1 cellular context compared by ENCODE assay signal in genomic region chr17:62618647-62619412, GRCh38.
TF ChIP-seq lines count a peak whose summit lies in the region.

No MANE protein-coding gene starts in this region.

TF ChIP-seq in HepG2, 621 proteins besides CTCF, POLR2A, EP300 and RAD21 (continued from another document):
- TF ChIP-seq CSRNP2 (CRISPR knock-in tag; conservative IDR thresholded peaks at IDR 0.05; ENCODE audit: low read depth) (no peak), ZMYM3 (CRISPR knock-in tag; IDR thresholded peaks at IDR 0.05) (peak; percentile 86), CEBPB (IDR thresholded peaks at IDR 0.05; ENCODE audit: borderline replicate concordance, low read depth, low read length) (peak; percentile 82; the same call in 1 of the 2 replicates), RBM22 (optimal IDR thresholded peaks at IDR 0.05; ENCODE audit: low read length) (peak; percentile 58), CBX5 (CRISPR knock-in tag; IDR thresholded peaks at IDR 0.05; ENCODE audit: borderline replicate concordance) (no peak), ZNF768 (CRISPR knock-in tag; IDR thresholded peaks at IDR 0.05) (peak; percentile 98), ZNF891 (CRISPR knock-in tag; IDR thresholded peaks at IDR 0.05) (0 out of 2 replicates have a peak, but pooled peaks have one; percentile 24), SMAD1 (CRISPR knock-in tag; IDR thresholded peaks at IDR 0.05; ENCODE audit: borderline replicate concordance, low read depth) (0 out of 2 replicates have a peak, but pooled peaks have one; percentile 54), ZNF567 (CRISPR knock-in tag; IDR thresholded peaks at IDR 0.05; ENCODE audit: borderline replicate concordance) (0 out of 2 replicates have a peak, but pooled peaks have one; percentile 46), KDM2A (CRISPR knock-in tag; IDR thresholded peaks at IDR 0.05; ENCODE audit: borderline replicate concordance, low read depth) (peak; percentile 30), TERF1 (CRISPR knock-in tag; IDR thresholded peaks at IDR 0.05) (0 out of 2 replicates have a peak, but pooled peaks have one; percentile 30), PAWR (CRISPR knock-in tag; IDR thresholded peaks at IDR 0.05; ENCODE audit: borderline replicate concordance) (no peak), HMGA1 (CRISPR knock-in tag; conservative IDR thresholded peaks at IDR 0.05) (no peak), NRL (CRISPR knock-in tag; IDR thresholded peaks at IDR 0.05; ENCODE audit: borderline replicate concordance) (peak; percentile 74; the same call in 1 of the 2 replicates), ZNF446 (CRISPR knock-in tag; IDR thresholded peaks at IDR 0.05) (peak; percentile 60; the same call in 1 of the 2 replicates), ELF4 (CRISPR knock-in tag; IDR thresholded peaks at IDR 0.05; ENCODE audit: borderline replicate concordance) (no peak), NR3C1 (CRISPR knock-in tag; IDR thresholded peaks at IDR 0.05) (no peak), NR2C2 (CRISPR knock-in tag; IDR thresholded peaks at IDR 0.05; ENCODE audit: borderline replicate concordance) (no peak), ZNF780A (CRISPR knock-in tag; IDR thresholded peaks at IDR 0.05) (no peak), ZNF670 (CRISPR knock-in tag; IDR thresholded peaks at IDR 0.05; ENCODE audit: borderline replicate concordance) (no peak), KDM5B (CRISPR knock-in tag; IDR thresholded peaks at IDR 0.05; ENCODE audit: borderline replicate concordance) (0 out of 2 replicates have a peak, but pooled peaks have one; percentile 27), AGO2 (optimal IDR thresholded peaks at IDR 0.05; ENCODE audit: low read depth, low read length) (peak; percentile 46), DBP (CRISPR knock-in tag; IDR thresholded peaks at IDR 0.05; ENCODE audit: not compliant biosample characterization) (no peak), RBM39 (IDR thresholded peaks at IDR 0.05; ENCODE audit: low read depth, low read length, poor library complexity, severe bottlenecking) (peak; percentile 24)
- TF ChIP-seq, protein P1, sequence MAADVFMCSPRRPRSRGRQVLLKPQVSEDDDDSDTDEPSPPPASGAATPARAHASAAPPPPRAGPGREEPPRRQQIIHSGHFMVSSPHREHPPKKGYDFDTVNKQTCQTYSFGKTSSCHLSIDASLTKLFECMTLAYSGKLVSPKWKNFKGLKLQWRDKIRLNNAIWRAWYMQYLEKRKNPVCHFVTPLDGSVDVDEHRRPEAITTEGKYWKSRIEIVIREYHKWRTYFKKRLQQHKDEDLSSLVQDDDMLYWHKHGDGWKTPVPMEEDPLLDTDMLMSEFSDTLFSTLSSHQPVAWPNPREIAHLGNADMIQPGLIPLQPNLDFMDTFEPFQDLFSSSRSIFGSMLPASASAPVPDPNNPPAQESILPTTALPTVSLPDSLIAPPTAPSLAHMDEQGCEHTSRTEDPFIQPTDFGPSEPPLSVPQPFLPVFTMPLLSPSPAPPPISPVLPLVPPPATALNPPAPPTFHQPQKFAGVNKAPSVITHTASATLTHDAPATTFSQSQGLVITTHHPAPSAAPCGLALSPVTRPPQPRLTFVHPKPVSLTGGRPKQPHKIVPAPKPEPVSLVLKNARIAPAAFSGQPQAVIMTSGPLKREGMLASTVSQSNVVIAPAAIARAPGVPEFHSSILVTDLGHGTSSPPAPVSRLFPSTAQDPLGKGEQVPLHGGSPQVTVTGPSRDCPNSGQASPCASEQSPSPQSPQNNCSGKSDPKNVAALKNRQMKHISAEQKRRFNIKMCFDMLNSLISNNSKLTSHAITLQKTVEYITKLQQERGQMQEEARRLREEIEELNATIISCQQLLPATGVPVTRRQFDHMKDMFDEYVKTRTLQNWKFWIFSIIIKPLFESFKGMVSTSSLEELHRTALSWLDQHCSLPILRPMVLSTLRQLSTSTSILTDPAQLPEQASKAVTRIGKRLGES (CRISPR knock-in tag; IDR thresholded peaks at IDR 0.05; ENCODE audit: borderline replicate concordance): no peak
- TF ChIP-seq, protein P2, sequence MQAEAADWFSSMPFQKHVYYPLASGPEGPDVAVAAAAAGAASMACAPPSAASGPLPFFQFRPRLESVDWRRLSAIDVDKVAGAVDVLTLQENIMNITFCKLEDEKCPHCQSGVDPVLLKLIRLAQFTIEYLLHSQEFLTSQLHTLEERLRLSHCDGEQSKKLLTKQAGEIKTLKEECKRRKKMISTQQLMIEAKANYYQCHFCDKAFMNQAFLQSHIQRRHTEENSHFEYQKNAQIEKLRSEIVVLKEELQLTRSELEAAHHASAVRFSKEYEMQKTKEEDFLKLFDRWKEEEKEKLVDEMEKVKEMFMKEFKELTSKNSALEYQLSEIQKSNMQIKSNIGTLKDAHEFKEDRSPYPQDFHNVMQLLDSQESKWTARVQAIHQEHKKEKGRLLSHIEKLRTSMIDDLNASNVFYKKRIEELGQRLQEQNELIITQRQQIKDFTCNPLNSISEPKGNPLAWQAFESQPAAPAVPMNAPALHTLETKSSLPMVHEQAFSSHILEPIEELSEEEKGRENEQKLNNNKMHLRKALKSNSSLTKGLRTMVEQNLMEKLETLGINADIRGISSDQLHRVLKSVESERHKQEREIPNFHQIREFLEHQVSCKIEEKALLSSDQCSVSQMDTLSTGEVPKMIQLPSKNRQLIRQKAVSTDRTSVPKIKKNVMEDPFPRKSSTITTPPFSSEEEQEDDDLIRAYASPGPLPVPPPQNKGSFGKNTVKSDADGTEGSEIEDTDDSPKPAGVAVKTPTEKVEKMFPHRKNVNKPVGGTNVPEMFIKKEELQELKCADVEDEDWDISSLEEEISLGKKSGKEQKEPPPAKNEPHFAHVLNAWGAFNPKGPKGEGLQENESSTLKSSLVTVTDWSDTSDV (CRISPR knock-in tag; IDR thresholded peaks at IDR 0.05): 0 out of 2 replicates have a peak, but pooled peaks have one; percentile 37
- TF ChIP-seq, protein P3, sequence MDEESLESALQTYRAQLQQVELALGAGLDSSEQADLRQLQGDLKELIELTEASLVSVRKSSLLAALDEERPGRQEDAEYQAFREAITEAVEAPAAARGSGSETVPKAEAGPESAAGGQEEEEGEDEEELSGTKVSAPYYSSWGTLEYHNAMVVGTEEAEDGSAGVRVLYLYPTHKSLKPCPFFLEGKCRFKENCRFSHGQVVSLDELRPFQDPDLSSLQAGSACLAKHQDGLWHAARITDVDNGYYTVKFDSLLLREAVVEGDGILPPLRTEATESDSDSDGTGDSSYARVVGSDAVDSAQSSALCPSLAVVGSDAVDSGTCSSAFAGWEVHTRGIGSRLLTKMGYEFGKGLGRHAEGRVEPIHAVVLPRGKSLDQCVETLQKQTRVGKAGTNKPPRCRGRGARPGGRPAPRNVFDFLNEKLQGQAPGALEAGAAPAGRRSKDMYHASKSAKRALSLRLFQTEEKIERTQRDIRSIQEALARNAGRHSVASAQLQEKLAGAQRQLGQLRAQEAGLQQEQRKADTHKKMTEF (CRISPR knock-in tag; IDR thresholded peaks at IDR 0.05): 0 out of 2 replicates have a peak, but pooled peaks have one; percentile 19
- TF ChIP-seq, protein P4, sequence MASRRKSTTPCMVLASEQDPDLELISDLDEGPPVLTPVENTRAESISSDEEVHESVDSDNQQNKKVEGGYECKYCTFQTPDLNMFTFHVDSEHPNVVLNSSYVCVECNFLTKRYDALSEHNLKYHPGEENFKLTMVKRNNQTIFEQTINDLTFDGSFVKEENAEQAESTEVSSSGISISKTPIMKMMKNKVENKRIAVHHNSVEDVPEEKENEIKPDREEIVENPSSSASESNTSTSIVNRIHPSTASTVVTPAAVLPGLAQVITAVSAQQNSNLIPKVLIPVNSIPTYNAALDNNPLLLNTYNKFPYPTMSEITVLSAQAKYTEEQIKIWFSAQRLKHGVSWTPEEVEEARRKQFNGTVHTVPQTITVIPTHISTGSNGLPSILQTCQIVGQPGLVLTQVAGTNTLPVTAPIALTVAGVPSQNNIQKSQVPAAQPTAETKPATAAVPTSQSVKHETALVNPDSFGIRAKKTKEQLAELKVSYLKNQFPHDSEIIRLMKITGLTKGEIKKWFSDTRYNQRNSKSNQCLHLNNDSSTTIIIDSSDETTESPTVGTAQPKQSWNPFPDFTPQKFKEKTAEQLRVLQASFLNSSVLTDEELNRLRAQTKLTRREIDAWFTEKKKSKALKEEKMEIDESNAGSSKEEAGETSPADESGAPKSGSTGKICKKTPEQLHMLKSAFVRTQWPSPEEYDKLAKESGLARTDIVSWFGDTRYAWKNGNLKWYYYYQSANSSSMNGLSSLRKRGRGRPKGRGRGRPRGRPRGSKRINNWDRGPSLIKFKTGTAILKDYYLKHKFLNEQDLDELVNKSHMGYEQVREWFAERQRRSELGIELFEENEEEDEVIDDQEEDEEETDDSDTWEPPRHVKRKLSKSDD (CRISPR knock-in tag; IDR thresholded peaks at IDR 0.05; ENCODE audit: low read depth): 0 out of 2 replicates have a peak, but pooled peaks have one; percentile 54
- TF ChIP-seq, protein P5, sequence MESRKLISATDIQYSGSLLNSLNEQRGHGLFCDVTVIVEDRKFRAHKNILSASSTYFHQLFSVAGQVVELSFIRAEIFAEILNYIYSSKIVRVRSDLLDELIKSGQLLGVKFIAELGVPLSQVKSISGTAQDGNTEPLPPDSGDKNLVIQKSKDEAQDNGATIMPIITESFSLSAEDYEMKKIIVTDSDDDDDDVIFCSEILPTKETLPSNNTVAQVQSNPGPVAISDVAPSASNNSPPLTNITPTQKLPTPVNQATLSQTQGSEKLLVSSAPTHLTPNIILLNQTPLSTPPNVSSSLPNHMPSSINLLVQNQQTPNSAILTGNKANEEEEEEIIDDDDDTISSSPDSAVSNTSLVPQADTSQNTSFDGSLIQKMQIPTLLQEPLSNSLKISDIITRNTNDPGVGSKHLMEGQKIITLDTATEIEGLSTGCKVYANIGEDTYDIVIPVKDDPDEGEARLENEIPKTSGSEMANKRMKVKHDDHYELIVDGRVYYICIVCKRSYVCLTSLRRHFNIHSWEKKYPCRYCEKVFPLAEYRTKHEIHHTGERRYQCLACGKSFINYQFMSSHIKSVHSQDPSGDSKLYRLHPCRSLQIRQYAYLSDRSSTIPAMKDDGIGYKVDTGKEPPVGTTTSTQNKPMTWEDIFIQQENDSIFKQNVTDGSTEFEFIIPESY (CRISPR knock-in tag; IDR thresholded peaks at IDR 0.05): peak; percentile 49; the same call in 1 of the 2 replicates
